8 cellular contexts compared by ENCODE assay signal in genomic region chr12:49622501-49623141, GRCh38. TPM values are rescaled to one million over a fixed set of nuclear protein-coding genes. Genes with fewer than 3 reads are reported as not detected.
A peak's percentile ranks its signal among the peaks of the same experiment; 100 is the strongest.
DNase-seq lines count a peak whose midpoint lies in the region; ATAC-seq and TF ChIP-seq lines count a peak whose summit lies in the region.

No MANE protein-coding gene starts in this region.

- H3K27me3 ChIP-seq in CD4-positive, alpha-beta memory T cell (ENCODE audit: insufficient read depth, low read length) = no peaks in the 10 kb centered on the region
- no peaks in the 10 kb centered on the region for H3K27me3 ChIP-seq in mammary epithelial cell (ENCODE audit: insufficient read depth, low read length)

- peak overlapping the region; percentile 86 for H2AFZ ChIP-seq in mammary epithelial cell (ENCODE audit: low read depth, low read length)

- POLR2A ChIA-PET in CD4-positive, alpha-beta memory T cell (lab: Charles Lee; ENCODE audit: partially characterized antibody) = interaction anchor here (0.6 to 5.1 kb wide), 30 partner anchors 9 to 357 kb away, joined by 3 to 34 read pairs (median 4); partner anchors contain the start of genes FMNL3, KCNH3, MCRS1 and NCKAP5L

- H3K4me3 ChIP-seq in CD4-positive, alpha-beta memory T cell (ENCODE audit: low read length in 2 of 2) = peak overlapping the region; percentile 73 to 94
- H3K4me3 ChIP-seq in mammary epithelial cell (replicated peaks in 1 of 3; ENCODE audit: insufficient read depth in 1 of 3, low read depth in 2 of 3, low read length in 3 of 3) = peak overlapping the region; percentile 57 to 74 (median 58)

- no peaks in the 10 kb centered on the region for H3K9me3 ChIP-seq in CD4-positive, alpha-beta memory T cell (ENCODE audit: control insufficient read depth in 1 of 2, low read length in 2 of 2)
- H3K9me3 ChIP-seq in mammary epithelial cell (replicated peaks; ENCODE audit: insufficient read depth, low read length) = peaks cover 2% of the 10 kb centered on the region

- in situ Hi-C loops in mammary epithelial cell (cut with MboI; ENCODE audit: low sequenced_read_pairs in 2 of 2) = no loop called here

- H3K4me1 Mint-ChIP-seq in CD4-positive, alpha-beta memory T cell = peaks cover 15 to 42% (median 21%) of the 10 kb centered on the region in 4 donors
- H3K4me1 Mint-ChIP-seq in T-helper 1 cell treated with Interleukin-12 subunit alpha and Interleukin-12 subunit beta and Interleukin-4 antibody, amounts not matched to agents 30 μg/mL and 1 μg/mL, for 36 hours (ENCODE audit: low read depth) = peaks cover 19% of the 10 kb centered on the region

- dilution Hi-C loops in mammary epithelial cell (cut with HindIII; ENCODE audit: low sequenced_read_pairs) = loop anchor here (10.0 kb wide), 1 partner anchor 92 kb away; no protein-coding TSS in a partner anchor

- no peaks in the 10 kb centered on the region for H4K20me1 ChIP-seq in mammary epithelial cell (ENCODE audit: insufficient read depth, low read length)

- CTCF ChIA-PET in CD4-positive, alpha-beta memory T cell (lab: Charles Lee; ENCODE audit: partially characterized antibody) = interaction anchor here (0.6 to 4.8 kb wide), 21 partner anchors 8 to 448 kb away, joined by 3 to 32 read pairs (median 4); partner anchors contain the start of gene TMBIM6
- CTCF ChIA-PET in mammary epithelial cell (lab: Charles Lee; ENCODE audit: low non-redundant PET) = interaction anchor here (0.6 kb wide), 2 partner anchors 82 to 119 kb away, joined by 6 to 17 read pairs; partner anchors contain the start of gene TMBIM6

- ATAC-seq in GM19452 (IDR thresholded peaks at IDR 0.05; ENCODE audit: unreplicated experiment) (peak; percentile 36), HG03571 (IDR thresholded peaks at IDR 0.05; ENCODE audit: unreplicated experiment) (peak; percentile 34)

- peak; percentile 70 to 83 (median 76) for DNase-seq in CD4-positive, alpha-beta memory T cell
- DNase-seq in mammary epithelial cell (peak; percentile 48), kidney glomerular epithelial cell (lab: John Stamatoyannopoulos, UW) (peak; percentile 57), NCI-H1436 treated with DMSO at 0.1 percent for 48 hours (lab: John Stamatoyannopoulos, UW) (no peak)
- DNase-seq in stimulated activated CD4-positive, alpha-beta T cell treated with anti-CD3 and anti-CD28 coated beads, Interleukin-4, amount 100 ng/mL, for 1 hour = peak; percentile 32

- peak overlapping the region; percentile 87 to 93 (median 90) for H3K4me3 Mint-ChIP-seq in CD4-positive, alpha-beta memory T cell
- H3K4me3 Mint-ChIP-seq in T-helper 1 cell treated with Interleukin-12 subunit alpha and Interleukin-12 subunit beta and Interleukin-4 antibody, amounts not matched to agents 30 μg/mL and 1 μg/mL, for 36 hours = peak overlapping the region; percentile 82

- peak overlapping the region; percentile 93 to 98 (median 94) for H3K27ac Mint-ChIP-seq in CD4-positive, alpha-beta memory T cell
- H3K27ac Mint-ChIP-seq in T-helper 1 cell treated with Interleukin-12 subunit alpha and Interleukin-12 subunit beta and Interleukin-4 antibody, amounts not matched to agents 30 μg/mL and 1 μg/mL, for 36 hours = peak overlapping the region; percentile 73

- peak overlapping the region; percentile 96 for H3K4me2 ChIP-seq in mammary epithelial cell (ENCODE audit: insufficient read depth, low read depth, low read length)

- TSS peak; percentile 83 for BruUV-seq in mammary epithelial cell (replicated peaks; lab: Mats Ljungman, UMichigan)

- no peaks in the 10 kb centered on the region for H3K36me3 ChIP-seq in CD4-positive, alpha-beta memory T cell (ENCODE audit: insufficient read depth, low read length)
- H3K36me3 ChIP-seq in mammary epithelial cell (ENCODE audit: insufficient read depth, low read length) = no peaks in the 10 kb centered on the region

- H3K4me1 ChIP-seq in CD4-positive, alpha-beta memory T cell (ENCODE audit: insufficient read depth, low read length) = peaks cover 22% of the 10 kb centered on the region
- H3K4me1 ChIP-seq in mammary epithelial cell (ENCODE audit: insufficient read depth, low read length) = peaks cover 63% of the 10 kb centered on the region

- peak overlapping the region; percentile 62 for H3K9ac ChIP-seq in mammary epithelial cell (ENCODE audit: insufficient read depth, low read length)

- H3K36me3 Mint-ChIP-seq in CD4-positive, alpha-beta memory T cell = no peaks in the 10 kb centered on the region
- H3K36me3 Mint-ChIP-seq in T-helper 1 cell treated with Interleukin-12 subunit alpha and Interleukin-12 subunit beta and Interleukin-4 antibody, amounts not matched to agents 30 μg/mL and 1 μg/mL, for 36 hours (ENCODE audit: low read depth) = no peaks in the 10 kb centered on the region

- H3K79me2 ChIP-seq in mammary epithelial cell (ENCODE audit: insufficient read depth, low read length) = peaks cover 8% of the 10 kb centered on the region

- no peaks in the 10 kb centered on the region for H3K27me3 Mint-ChIP-seq in CD4-positive, alpha-beta memory T cell
- peaks cover 39% of the 10 kb centered on the region for H3K27me3 Mint-ChIP-seq in T-helper 1 cell treated with Interleukin-12 subunit alpha and Interleukin-12 subunit beta and Interleukin-4 antibody, amounts not matched to agents 30 μg/mL and 1 μg/mL, for 36 hours (ENCODE audit: low read depth)

- intact Hi-C loops in CD4-positive, alpha-beta memory T cell (cut with micrococcal nuclease) = loop anchor here (1.0 to 2.0 kb wide), 5 partner anchors 54 to 256 kb away; partner anchors contain the start of genes KCNH3, MCRS1, SPATS2 and TMBIM6
- intact Hi-C loops in mammary epithelial cell (cut with micrococcal nuclease) = loop anchor here (1.0 to 5.0 kb wide), 2 partner anchors 54 to 255 kb away; partner anchors contain the start of genes MCRS1 and SPATS2

- 6% methylated on average over 19 of the region's 22 CpGs for WGBS in mammary epithelial cell (ENCODE audit: low coverage, missing lambda C conversion rate)

- H3K9me3 Mint-ChIP-seq in CD4-positive, alpha-beta memory T cell = no peaks in the 10 kb centered on the region
- no peaks in the 10 kb centered on the region for H3K9me3 Mint-ChIP-seq in T-helper 1 cell treated with Interleukin-12 subunit alpha and Interleukin-12 subunit beta and Interleukin-4 antibody, amounts not matched to agents 30 μg/mL and 1 μg/mL, for 36 hours

- peak overlapping the region; percentile 65 for H3K27ac ChIP-seq in CD4-positive, alpha-beta memory T cell (ENCODE audit: low read depth, low read length)
- peak overlapping the region; percentile 72 for H3K27ac ChIP-seq in mammary epithelial cell (ENCODE audit: insufficient read depth, low read depth, low read length)

- no peak for TF ChIP-seq CTCF in mammary epithelial cell (conservative IDR thresholded peaks at IDR 0.05 in 1 of 2, IDR thresholded peaks at IDR 0.05 in 1 of 2; ENCODE audit: extremely low read depth in 1 of 2, insufficient read depth in 1 of 2, low read depth in 1 of 2, low read length in 2 of 2)

RNA-seq across cellular contexts. Expression of gene PRPF40B, which starts 0.7 kb away (rescaled TPM):
- total RNA-seq in CD4-positive, alpha-beta memory T cell = 10 to 100 TPM; 15.1 to 15.9 TPM
- 1 to 10 TPM in 1 of 2 donors, under 1 TPM in 1; 0.73 to 4.7 TPM for polyA plus RNA-seq in CD4-positive, alpha-beta memory T cell
- 10 to 100 TPM in 1 of 2 donors, 1 to 10 TPM in 1; 8.0 to 34.4 TPM for total RNA-seq in mammary epithelial cell
- 14.4 TPM for polyA plus RNA-seq in mammary epithelial cell
- polyA minus RNA-seq in mammary epithelial cell = 21.9 TPM

RNA-seq across cellular contexts. Expression of gene FAM186B, which starts 17.2 kb away (rescaled TPM):
- total RNA-seq in CD4-positive, alpha-beta memory T cell = under 1 TPM; 0.12 to 0.22 TPM
- under 1 TPM in 1 of 2 donors, not detected in 1; 0.15 TPM for polyA plus RNA-seq in CD4-positive, alpha-beta memory T cell
- total RNA-seq in mammary epithelial cell = under 1 TPM; 0.33 to 0.35 TPM
- 0.19 TPM for polyA plus RNA-seq in mammary epithelial cell
- polyA minus RNA-seq in mammary epithelial cell = not detected

RNA-seq across cellular contexts. Expression of gene MCRS1, which starts 54.7 kb away (rescaled TPM):
- 10 to 100 TPM; 77.0 to 78.4 TPM for total RNA-seq in CD4-positive, alpha-beta memory T cell
- polyA plus RNA-seq in CD4-positive, alpha-beta memory T cell = 10 to 100 TPM; 58.0 to 59.6 TPM
- total RNA-seq in mammary epithelial cell = 10 to 100 TPM; 43.8 to 59.5 TPM
- polyA plus RNA-seq in mammary epithelial cell = 68.9 TPM
- 38.1 TPM for polyA minus RNA-seq in mammary epithelial cell
